In the genomic region with DNA sequence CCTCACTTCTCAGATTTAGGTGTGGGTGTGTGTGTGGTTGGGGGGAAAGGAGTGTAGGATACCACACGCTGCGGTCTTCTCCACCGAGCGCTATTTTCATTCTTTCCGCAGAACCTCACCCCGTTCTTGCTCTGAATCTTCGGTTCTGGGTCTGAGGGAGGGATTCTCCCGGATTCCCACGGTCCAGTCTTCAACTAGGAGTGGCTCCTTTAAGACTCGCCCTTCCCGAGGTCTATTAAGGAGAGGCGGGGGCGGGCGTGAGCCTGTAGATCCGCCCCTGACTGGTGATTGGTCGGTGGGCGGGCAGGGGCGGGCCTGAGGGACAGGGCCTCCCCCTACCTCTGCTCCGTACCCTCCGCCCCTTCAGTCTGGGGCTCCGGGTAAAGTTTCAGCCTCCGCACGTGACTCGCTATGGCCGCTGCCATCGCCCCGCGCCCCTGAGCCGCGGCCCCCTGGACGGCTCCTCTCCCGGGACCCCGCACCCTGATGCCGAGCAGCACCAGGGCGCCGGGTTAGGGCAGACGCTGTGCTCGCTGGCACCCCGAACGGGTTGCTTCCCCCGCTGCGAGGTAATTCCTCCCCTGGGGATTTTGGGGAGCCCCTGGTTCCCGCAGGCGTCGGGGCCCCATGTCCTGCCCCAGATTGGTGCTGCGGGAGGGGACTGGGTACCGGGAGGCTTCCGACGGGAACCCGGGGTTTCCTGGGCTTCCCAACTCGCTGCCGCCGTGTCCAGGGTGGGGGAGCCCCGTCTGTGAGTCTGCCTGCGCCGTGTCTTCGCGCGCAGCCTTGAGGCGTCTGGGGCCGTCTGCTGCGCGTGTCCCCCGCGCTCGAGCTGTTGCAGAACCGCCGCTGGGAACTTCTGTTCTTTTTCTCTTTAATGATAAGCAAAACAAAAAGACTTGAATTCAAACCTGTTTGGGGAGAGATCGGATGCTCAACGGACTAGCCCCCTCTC, we compare ENCODE assay signal across 1 cellular context.
A peak's percentile ranks its signal among the peaks of the same experiment; 100 is the strongest.
TF ChIP-seq lines count a peak whose summit lies in the region.

No MANE protein-coding gene starts in this region.

TF ChIP-seq in IMR-90, 13 proteins besides CTCF, POLR2A, EP300 and RAD21 (continued from another document):
- TF ChIP-seq NFE2L2 (IDR thresholded peaks at IDR 0.05; ENCODE audit: low read depth, low read length) (no peak), MAZ (IDR thresholded peaks at IDR 0.05; ENCODE audit: borderline replicate concordance, low read depth, low read length) (peak; percentile 76; the same call in 1 of the 2 replicates), CHD1 (IDR thresholded peaks at IDR 0.05; ENCODE audit: low read depth, low read length) (no peak), RCOR1 (IDR thresholded peaks at IDR 0.05; ENCODE audit: insufficient replicate concordance, low read length) (no peak), FOS (IDR thresholded peaks at IDR 0.05; ENCODE audit: low read depth, low read length) (no peak), CEBPB (IDR thresholded peaks at IDR 0.05; ENCODE audit: low read depth, low read length) (no peak), RFX5 (IDR thresholded peaks at IDR 0.05; ENCODE audit: low read depth, low read length) (no peak)
- TF ChIP-seq, protein P1, sequence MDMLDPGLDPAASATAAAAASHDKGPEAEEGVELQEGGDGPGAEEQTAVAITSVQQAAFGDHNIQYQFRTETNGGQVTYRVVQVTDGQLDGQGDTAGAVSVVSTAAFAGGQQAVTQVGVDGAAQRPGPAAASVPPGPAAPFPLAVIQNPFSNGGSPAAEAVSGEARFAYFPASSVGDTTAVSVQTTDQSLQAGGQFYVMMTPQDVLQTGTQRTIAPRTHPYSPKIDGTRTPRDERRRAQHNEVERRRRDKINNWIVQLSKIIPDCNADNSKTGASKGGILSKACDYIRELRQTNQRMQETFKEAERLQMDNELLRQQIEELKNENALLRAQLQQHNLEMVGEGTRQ (IDR thresholded peaks at IDR 0.05; ENCODE audit: low read depth, low read length): peak; percentile 93
- TF ChIP-seq, protein P2, sequence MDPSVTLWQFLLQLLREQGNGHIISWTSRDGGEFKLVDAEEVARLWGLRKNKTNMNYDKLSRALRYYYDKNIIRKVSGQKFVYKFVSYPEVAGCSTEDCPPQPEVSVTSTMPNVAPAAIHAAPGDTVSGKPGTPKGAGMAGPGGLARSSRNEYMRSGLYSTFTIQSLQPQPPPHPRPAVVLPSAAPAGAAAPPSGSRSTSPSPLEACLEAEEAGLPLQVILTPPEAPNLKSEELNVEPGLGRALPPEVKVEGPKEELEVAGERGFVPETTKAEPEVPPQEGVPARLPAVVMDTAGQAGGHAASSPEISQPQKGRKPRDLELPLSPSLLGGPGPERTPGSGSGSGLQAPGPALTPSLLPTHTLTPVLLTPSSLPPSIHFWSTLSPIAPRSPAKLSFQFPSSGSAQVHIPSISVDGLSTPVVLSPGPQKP (IDR thresholded peaks at IDR 0.05; ENCODE audit: borderline replicate concordance, low read depth, low read length): no peak
